Comparison of ENCODE assay signal across 8 cellular contexts in the genomic region with DNA sequence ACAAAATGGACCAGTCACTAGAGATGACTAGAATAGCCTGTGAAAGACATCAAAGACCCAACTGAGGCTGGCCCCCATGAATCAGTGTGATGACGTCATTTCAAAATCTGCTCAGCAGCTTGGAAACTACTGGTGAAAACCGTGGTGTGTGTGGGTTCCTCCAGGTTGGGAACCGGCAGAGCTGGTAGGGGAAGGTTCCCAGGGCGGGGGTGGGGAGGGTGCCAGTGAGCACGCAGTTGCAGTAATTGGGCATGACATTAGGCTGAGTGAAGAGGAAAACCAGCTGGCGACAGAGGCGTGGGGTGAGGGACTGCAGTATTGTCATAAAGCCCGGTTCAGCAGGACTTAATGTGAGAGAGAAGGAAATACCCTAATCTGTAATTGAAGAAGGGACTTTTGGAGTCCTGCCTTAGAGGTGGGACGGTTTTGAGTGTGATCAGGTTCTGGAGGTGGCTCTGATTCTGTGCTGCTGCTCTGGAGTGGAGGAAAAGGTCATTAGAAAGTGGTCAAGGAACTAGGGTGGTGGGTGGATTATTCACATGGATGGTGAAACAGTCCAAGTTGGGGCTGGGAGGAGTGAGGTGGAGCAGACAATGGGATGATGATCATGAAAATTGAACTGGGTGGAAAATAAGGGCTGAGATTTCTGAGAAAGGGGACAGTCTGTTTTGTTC. TPM values are rescaled to one million over a fixed set of nuclear protein-coding genes. Genes with fewer than 3 reads are reported as not detected.
DNase-seq lines count a peak whose midpoint lies in the region; ATAC-seq and FAIRE-seq lines count a peak whose summit lies in the region.

No MANE protein-coding gene starts in this region.

- ATAC-seq in HG03432 (IDR thresholded peaks at IDR 0.05; ENCODE audit: unreplicated experiment) (peak; percentile 70), memory B cell (ENCODE audit: low read depth) (peak; percentile 84)

- H3K27ac Mint-ChIP-seq in activated T-helper 2 cell treated with anti-CD3 and anti-CD28 coated beads, Interferon-gamma antibody, Interleukin-2, Interleukin-4, amounts not matched to agents 10 μg/mL and 5 μg/mL and 100 μg/mL, durations not matched to agents 14 hours and 24 hours and 36 hours = peak overlapping the region; percentile 24
- peak overlapping the region; percentile 98 for H3K27ac Mint-ChIP-seq in memory B cell

- peaks cover 18% of the 10 kb centered on the region for H3K4me1 Mint-ChIP-seq in activated T-helper 2 cell treated with anti-CD3 and anti-CD28 coated beads, Interferon-gamma antibody, Interleukin-2, Interleukin-4, amounts not matched to agents 10 μg/mL and 5 μg/mL and 100 μg/mL, durations not matched to agents 14 hours and 24 hours and 36 hours (ENCODE audit: low read depth)
- H3K4me1 Mint-ChIP-seq in memory B cell = peaks cover 17% of the 10 kb centered on the region

- intact Hi-C loops in activated T-helper 2 cell treated with anti-CD3 and anti-CD28 coated beads, Interferon-gamma antibody, Interleukin-2, Interleukin-4, amounts not matched to agents 10 μg/mL and 5 μg/mL and 100 μg/mL, durations not matched to agents 14 hours and 24 hours and 36 hours (cut with micrococcal nuclease) = loop anchor here (10.0 kb wide), 1 partner anchor 479 kb away; no protein-coding TSS in a partner anchor

- no peaks in the 10 kb centered on the region for H3K9me3 Mint-ChIP-seq in activated T-helper 2 cell treated with anti-CD3 and anti-CD28 coated beads, Interferon-gamma antibody, Interleukin-2, Interleukin-4, amounts not matched to agents 10 μg/mL and 5 μg/mL and 100 μg/mL, durations not matched to agents 14 hours and 24 hours and 36 hours
- no peaks in the 10 kb centered on the region for H3K9me3 Mint-ChIP-seq in memory B cell

- H3K27me3 Mint-ChIP-seq in activated T-helper 2 cell treated with anti-CD3 and anti-CD28 coated beads, Interferon-gamma antibody, Interleukin-2, Interleukin-4, amounts not matched to agents 10 μg/mL and 5 μg/mL and 100 μg/mL, durations not matched to agents 14 hours and 24 hours and 36 hours (ENCODE audit: low read depth) = peaks cover 24% of the 10 kb centered on the region
- no peaks in the 10 kb centered on the region for H3K27me3 Mint-ChIP-seq in memory B cell

- DNase-seq in Ammon's horn (ENCODE audit: low spot score) (peak; percentile 8), GM19238 (ENCODE audit: insufficient read length, low spot score) (peak; percentile 16), memory B cell (ENCODE audit: low spot score in 2 of 2) (peak; percentile 24 to 45), urothelium cell line (ENCODE audit: low spot score) (peak; percentile 49), NCI-H82 treated with DMSO at 0.1 percent for 48 hours (lab: John Stamatoyannopoulos, UW; ENCODE audit: unreplicated experiment) (no peak)
- DNase-seq in activated T-helper 2 cell treated with anti-CD3 and anti-CD28 coated beads, Interferon-gamma antibody, Interleukin-2, Interleukin-4, amounts not matched to agents 10 μg/mL and 5 μg/mL and 100 μg/mL, durations not matched to agents 14 hours and 24 hours and 36 hours (ENCODE audit: low spot score) = no peak
- DNase-seq in NK-92 treated with Interleukin-12 subunit alpha and Interleukin-12 subunit beta, amount 100 ng/mL, for 24 hours (lab: John Stamatoyannopoulos, UW) = no peak

- H3K4me3 Mint-ChIP-seq in activated T-helper 2 cell treated with anti-CD3 and anti-CD28 coated beads, Interferon-gamma antibody, Interleukin-2, Interleukin-4, amounts not matched to agents 10 μg/mL and 5 μg/mL and 100 μg/mL, durations not matched to agents 14 hours and 24 hours and 36 hours (ENCODE audit: low read depth) = no peak overlapping the region
- H3K4me3 Mint-ChIP-seq in memory B cell = peak overlapping the region; percentile 15

- no peaks in the 10 kb centered on the region for H3K36me3 Mint-ChIP-seq in activated T-helper 2 cell treated with anti-CD3 and anti-CD28 coated beads, Interferon-gamma antibody, Interleukin-2, Interleukin-4, amounts not matched to agents 10 μg/mL and 5 μg/mL and 100 μg/mL, durations not matched to agents 14 hours and 24 hours and 36 hours (ENCODE audit: low read depth)
- H3K36me3 Mint-ChIP-seq in memory B cell = peaks cover 29% of the 10 kb centered on the region

- no peak for FAIRE-seq in urothelium cell line (lab: Jason Lieb, UNC)

RNA-seq across cellular contexts. Expression of gene MTHFD1L, which starts 52.0 kb away (rescaled TPM):
- 92.2 and 93.4 TPM in 2 replicates for total RNA-seq in activated T-helper 2 cell treated with anti-CD3 and anti-CD28 coated beads, Interferon-gamma antibody, Interleukin-2, Interleukin-4, amounts not matched to agents 10 μg/mL and 5 μg/mL and 100 μg/mL, durations not matched to agents 14 hours and 24 hours and 36 hours

Comparison
In these comparisons a context has a peak if more than half of its experiments do, and no peak if none do; other contexts are left out.
1. DNase-seq: peak in Ammon's horn (single experiment), GM19238 (single experiment), memory B cell (2 of 2) and urothelium cell line (single experiment); none in activated T-helper 2 cell treated with anti-CD3 and anti-CD28 coated beads, Interferon-gamma antibody, Interleukin-2, Interleukin-4, amounts not matched to agents 10 μg/mL and 5 μg/mL and 100 μg/mL, durations not matched to agents 14 hours and 24 hours and 36 hours (single experiment), NK-92 treated with Interleukin-12 subunit alpha and Interleukin-12 subunit beta, amount 100 ng/mL, for 24 hours (single experiment) and NCI-H82 treated with DMSO at 0.1 percent for 48 hours (single experiment).